ENCODE assay signal across 2 cellular contexts in the genomic region with DNA sequence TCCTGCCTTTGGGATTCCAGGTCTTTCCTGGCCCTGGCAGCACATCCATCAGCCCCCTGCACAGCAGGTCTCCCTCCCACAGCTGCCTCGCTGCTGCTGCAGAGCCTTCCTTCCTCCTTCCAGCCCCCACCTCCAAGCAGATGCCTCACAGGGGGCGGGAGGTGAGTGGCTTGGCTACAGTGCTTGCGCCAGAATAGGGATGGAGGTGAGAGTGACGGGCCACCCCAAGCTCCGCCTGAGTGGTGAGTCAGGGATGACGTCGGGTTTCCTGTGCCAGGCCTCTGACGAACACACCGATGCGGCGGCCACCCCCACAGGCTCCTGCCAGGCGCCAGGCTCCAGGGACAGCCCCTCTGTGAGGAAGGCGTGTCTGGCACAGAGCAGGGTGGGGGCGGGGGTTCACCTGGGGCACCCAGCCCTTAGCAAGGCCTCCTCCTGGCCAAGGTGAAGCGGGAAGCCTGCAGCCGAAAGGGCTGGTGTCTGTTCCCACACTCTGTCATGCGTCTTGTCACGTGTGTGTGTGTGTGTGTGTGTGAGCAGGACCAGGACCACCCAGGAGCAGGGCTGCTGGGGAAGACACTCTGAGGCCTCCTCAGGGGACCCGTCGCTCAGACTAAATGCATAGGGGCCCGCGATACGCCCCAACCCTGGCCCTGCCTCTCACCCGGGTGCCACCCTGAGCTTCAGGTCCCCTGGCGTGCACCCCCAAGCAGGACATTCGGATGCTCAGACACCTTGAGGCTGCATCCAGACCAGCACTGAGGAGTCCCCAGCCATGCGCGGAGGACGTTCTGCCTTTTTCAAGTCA.
A peak's percentile ranks its signal among the peaks of the same experiment; 100 is the strongest.
TF ChIP-seq lines count a peak whose summit lies in the region.

No MANE protein-coding gene starts in this region.

TF ChIP-seq in HEK293, 187 proteins besides CTCF, POLR2A, EP300 and RAD21 (continues in another document):
- TF ChIP-seq ZNF629 (tag by site-specific recombination; IDR thresholded peaks at IDR 0.05) = peak; percentile 98
- TF ChIP-seq ZNF610 (tag by site-specific recombination; IDR thresholded peaks at IDR 0.05; ENCODE audit: borderline replicate concordance) = no peak
- TF ChIP-seq, protein P1, sequence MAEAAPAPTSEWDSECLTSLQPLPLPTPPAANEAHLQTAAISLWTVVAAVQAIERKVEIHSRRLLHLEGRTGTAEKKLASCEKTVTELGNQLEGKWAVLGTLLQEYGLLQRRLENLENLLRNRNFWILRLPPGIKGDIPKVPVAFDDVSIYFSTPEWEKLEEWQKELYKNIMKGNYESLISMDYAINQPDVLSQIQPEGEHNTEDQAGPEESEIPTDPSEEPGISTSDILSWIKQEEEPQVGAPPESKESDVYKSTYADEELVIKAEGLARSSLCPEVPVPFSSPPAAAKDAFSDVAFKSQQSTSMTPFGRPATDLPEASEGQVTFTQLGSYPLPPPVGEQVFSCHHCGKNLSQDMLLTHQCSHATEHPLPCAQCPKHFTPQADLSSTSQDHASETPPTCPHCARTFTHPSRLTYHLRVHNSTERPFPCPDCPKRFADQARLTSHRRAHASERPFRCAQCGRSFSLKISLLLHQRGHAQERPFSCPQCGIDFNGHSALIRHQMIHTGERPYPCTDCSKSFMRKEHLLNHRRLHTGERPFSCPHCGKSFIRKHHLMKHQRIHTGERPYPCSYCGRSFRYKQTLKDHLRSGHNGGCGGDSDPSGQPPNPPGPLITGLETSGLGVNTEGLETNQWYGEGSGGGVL (tag by site-specific recombination; IDR thresholded peaks at IDR 0.05) = peak; percentile 73; the same call in 1 of the 2 replicates
- no peak for TF ChIP-seq ZNF529 (tag by site-specific recombination; IDR thresholded peaks at IDR 0.05; ENCODE audit: insufficient replicate concordance)
- TF ChIP-seq ZNF324 (tag by site-specific recombination; IDR thresholded peaks at IDR 0.05) = no peak
- TF ChIP-seq ZNF366 (tag by site-specific recombination; conservative IDR thresholded peaks at IDR 0.05) = 0 out of 2 replicates have a peak, but pooled peaks have one; percentile 12
- no peak for TF ChIP-seq ZNF311 (tag by site-specific recombination; IDR thresholded peaks at IDR 0.05; ENCODE audit: borderline replicate concordance)
- TF ChIP-seq, protein P2, sequence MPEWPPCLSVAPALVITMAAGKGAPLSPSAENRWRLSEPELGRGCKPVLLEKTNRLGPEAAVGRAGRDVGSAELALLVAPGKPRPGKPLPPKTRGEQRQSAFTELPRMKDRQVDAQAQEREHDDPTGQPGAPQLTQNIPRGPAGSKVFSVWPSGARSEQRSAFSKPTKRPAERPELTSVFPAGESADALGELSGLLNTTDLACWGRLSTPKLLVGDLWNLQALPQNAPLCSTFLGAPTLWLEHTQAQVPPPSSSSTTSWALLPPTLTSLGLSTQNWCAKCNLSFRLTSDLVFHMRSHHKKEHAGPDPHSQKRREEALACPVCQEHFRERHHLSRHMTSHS (tag by site-specific recombination; IDR thresholded peaks at IDR 0.05) = no peak
- TF ChIP-seq, protein P3, sequence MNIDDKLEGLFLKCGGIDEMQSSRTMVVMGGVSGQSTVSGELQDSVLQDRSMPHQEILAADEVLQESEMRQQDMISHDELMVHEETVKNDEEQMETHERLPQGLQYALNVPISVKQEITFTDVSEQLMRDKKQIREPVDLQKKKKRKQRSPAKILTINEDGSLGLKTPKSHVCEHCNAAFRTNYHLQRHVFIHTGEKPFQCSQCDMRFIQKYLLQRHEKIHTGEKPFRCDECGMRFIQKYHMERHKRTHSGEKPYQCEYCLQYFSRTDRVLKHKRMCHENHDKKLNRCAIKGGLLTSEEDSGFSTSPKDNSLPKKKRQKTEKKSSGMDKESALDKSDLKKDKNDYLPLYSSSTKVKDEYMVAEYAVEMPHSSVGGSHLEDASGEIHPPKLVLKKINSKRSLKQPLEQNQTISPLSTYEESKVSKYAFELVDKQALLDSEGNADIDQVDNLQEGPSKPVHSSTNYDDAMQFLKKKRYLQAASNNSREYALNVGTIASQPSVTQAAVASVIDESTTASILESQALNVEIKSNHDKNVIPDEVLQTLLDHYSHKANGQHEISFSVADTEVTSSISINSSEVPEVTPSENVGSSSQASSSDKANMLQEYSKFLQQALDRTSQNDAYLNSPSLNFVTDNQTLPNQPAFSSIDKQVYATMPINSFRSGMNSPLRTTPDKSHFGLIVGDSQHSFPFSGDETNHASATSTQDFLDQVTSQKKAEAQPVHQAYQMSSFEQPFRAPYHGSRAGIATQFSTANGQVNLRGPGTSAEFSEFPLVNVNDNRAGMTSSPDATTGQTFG (tag by site-specific recombination; IDR thresholded peaks at IDR 0.05; ENCODE audit: borderline replicate concordance) = no peak
- no peak for TF ChIP-seq ZNF350 (tag by site-specific recombination; IDR thresholded peaks at IDR 0.05)
- TF ChIP-seq GLIS1 (tag by site-specific recombination; IDR thresholded peaks at IDR 0.05) = peak; percentile 87
- no peak for TF ChIP-seq ZNF416 (tag by site-specific recombination; IDR thresholded peaks at IDR 0.05)
- TF ChIP-seq, protein P4, sequence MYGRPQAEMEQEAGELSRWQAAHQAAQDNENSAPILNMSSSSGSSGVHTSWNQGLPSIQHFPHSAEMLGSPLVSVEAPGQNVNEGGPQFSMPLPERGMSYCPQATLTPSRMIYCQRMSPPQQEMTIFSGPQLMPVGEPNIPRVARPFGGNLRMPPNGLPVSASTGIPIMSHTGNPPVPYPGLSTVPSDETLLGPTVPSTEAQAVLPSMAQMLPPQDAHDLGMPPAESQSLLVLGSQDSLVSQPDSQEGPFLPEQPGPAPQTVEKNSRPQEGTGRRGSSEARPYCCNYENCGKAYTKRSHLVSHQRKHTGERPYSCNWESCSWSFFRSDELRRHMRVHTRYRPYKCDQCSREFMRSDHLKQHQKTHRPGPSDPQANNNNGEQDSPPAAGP (tag by site-specific recombination; IDR thresholded peaks at IDR 0.05) = peak; percentile 72
- TF ChIP-seq ZNF223 (tag by site-specific recombination; IDR thresholded peaks at IDR 0.05) = no peak
- TF ChIP-seq ZNF791 (tag by site-specific recombination; IDR thresholded peaks at IDR 0.05) = no peak
- TF ChIP-seq ZBTB21 (tag by site-specific recombination; IDR thresholded peaks at IDR 0.05) = peak; percentile 96
- no peak for TF ChIP-seq ZBTB7A (tag by site-specific recombination; IDR thresholded peaks at IDR 0.05; ENCODE audit: low read depth)
- TF ChIP-seq ZNF133 (tag by site-specific recombination; IDR thresholded peaks at IDR 0.05) = no peak
- peak; percentile 74 for TF ChIP-seq SP2 (tag by site-specific recombination; IDR thresholded peaks at IDR 0.05)
- peak; percentile 56 for TF ChIP-seq GLIS2 (tag by site-specific recombination; IDR thresholded peaks at IDR 0.05)
- TF ChIP-seq ZNF248 (tag by site-specific recombination; IDR thresholded peaks at IDR 0.05) = no peak
- no peak for TF ChIP-seq HOXA7 (CRISPR knock-in tag; IDR thresholded peaks at IDR 0.05; ENCODE audit: borderline replicate concordance)
- 0 out of 2 replicates have a peak, but pooled peaks have one; percentile 42 for TF ChIP-seq ZNF777 (tag by site-specific recombination; IDR thresholded peaks at IDR 0.05; ENCODE audit: borderline replicate concordance)
- no peak for TF ChIP-seq YY2 (tag by site-specific recombination; IDR thresholded peaks at IDR 0.05)

TF ChIP-seq in K562, 482 proteins besides CTCF, POLR2A, EP300 and RAD21 (continues in another document):
- no peak for TF ChIP-seq ZNF79 (CRISPR knock-in tag; IDR thresholded peaks at IDR 0.05; ENCODE audit: low read depth)
- peak; percentile 88 for TF ChIP-seq CREM (IDR thresholded peaks at IDR 0.05; ENCODE audit: low read depth)
- no peak for TF ChIP-seq TFAM (CRISPR knock-in tag; conservative IDR thresholded peaks at IDR 0.05)
- TF ChIP-seq NCOA1 (IDR thresholded peaks at IDR 0.05; ENCODE audit: low read depth) = no peak
- no peak for TF ChIP-seq PML (IDR thresholded peaks at IDR 0.05; ENCODE audit: low read length)
- TF ChIP-seq, protein P5, sequence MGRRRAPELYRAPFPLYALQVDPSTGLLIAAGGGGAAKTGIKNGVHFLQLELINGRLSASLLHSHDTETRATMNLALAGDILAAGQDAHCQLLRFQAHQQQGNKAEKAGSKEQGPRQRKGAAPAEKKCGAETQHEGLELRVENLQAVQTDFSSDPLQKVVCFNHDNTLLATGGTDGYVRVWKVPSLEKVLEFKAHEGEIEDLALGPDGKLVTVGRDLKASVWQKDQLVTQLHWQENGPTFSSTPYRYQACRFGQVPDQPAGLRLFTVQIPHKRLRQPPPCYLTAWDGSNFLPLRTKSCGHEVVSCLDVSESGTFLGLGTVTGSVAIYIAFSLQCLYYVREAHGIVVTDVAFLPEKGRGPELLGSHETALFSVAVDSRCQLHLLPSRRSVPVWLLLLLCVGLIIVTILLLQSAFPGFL (CRISPR knock-in tag; IDR thresholded peaks at IDR 0.05) = no peak
- no peak for TF ChIP-seq POLR2AphosphoS2 (IDR thresholded peaks at IDR 0.05; ENCODE audit: low read length)
- TF ChIP-seq PHF21A (IDR thresholded peaks at IDR 0.05; ENCODE audit: borderline replicate concordance, low read depth) = no peak
- TF ChIP-seq, protein P6, sequence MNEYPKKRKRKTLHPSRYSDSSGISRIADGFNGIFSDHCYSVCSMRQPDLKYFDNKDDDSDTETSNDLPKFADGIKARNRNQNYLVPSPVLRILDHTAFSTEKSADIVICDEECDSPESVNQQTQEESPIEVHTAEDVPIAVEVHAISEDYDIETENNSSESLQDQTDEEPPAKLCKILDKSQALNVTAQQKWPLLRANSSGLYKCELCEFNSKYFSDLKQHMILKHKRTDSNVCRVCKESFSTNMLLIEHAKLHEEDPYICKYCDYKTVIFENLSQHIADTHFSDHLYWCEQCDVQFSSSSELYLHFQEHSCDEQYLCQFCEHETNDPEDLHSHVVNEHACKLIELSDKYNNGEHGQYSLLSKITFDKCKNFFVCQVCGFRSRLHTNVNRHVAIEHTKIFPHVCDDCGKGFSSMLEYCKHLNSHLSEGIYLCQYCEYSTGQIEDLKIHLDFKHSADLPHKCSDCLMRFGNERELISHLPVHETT (CRISPR knock-in tag; conservative IDR thresholded peaks at IDR 0.05 in 1 of 2, IDR thresholded peaks at IDR 0.05 in 1 of 2) = no peak
- no peak for TF ChIP-seq ZFP1 (CRISPR knock-in tag; IDR thresholded peaks at IDR 0.05)
- no peak for TF ChIP-seq HOXB6 (CRISPR knock-in tag; IDR thresholded peaks at IDR 0.05; ENCODE audit: borderline replicate concordance)
- TF ChIP-seq SIRT6 (IDR thresholded peaks at IDR 0.05; ENCODE audit: low read depth, low read length) = no peak
- TF ChIP-seq CREB1 (IDR thresholded peaks at IDR 0.05) = peak; percentile 86
- TF ChIP-seq CREB1 (CRISPR knock-in tag; IDR thresholded peaks at IDR 0.05) = no peak; the same call in 1 of the 2 replicates
- no peak for TF ChIP-seq MCM2 (IDR thresholded peaks at IDR 0.05; ENCODE audit: low read depth)
- TF ChIP-seq, protein P7, sequence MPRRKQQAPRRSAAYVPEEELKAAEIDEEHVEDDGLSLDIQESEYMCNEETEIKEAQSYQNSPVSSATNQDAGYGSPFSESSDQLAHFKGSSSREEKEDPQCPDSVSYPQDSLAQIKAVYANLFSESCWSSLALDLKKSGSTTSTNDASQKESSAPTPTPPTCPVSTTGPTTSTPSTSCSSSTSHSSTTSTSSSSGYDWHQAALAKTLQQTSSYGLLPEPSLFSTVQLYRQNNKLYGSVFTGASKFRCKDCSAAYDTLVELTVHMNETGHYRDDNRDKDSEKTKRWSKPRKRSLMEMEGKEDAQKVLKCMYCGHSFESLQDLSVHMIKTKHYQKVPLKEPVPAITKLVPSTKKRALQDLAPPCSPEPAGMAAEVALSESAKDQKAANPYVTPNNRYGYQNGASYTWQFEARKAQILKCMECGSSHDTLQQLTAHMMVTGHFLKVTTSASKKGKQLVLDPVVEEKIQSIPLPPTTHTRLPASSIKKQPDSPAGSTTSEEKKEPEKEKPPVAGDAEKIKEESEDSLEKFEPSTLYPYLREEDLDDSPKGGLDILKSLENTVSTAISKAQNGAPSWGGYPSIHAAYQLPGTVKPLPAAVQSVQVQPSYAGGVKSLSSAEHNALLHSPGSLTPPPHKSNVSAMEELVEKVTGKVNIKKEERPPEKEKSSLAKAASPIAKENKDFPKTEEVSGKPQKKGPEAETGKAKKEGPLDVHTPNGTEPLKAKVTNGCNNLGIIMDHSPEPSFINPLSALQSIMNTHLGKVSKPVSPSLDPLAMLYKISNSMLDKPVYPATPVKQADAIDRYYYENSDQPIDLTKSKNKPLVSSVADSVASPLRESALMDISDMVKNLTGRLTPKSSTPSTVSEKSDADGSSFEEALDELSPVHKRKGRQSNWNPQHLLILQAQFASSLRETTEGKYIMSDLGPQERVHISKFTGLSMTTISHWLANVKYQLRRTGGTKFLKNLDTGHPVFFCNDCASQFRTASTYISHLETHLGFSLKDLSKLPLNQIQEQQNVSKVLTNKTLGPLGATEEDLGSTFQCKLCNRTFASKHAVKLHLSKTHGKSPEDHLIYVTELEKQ (CRISPR knock-in tag; IDR thresholded peaks at IDR 0.05) = no peak
- TF ChIP-seq JUN (IDR thresholded peaks at IDR 0.05; ENCODE audit: borderline replicate concordance, low read depth, low read length) = peak; percentile 52; the same call in 1 of the 2 replicates
- TF ChIP-seq JUN (CRISPR knock-in tag; IDR thresholded peaks at IDR 0.05; ENCODE audit: borderline replicate concordance) = no peak
- no peak for TF ChIP-seq MAFK (IDR thresholded peaks at IDR 0.05; ENCODE audit: low read length)
- no peak for TF ChIP-seq TAF15 (IDR thresholded peaks at IDR 0.05; ENCODE audit: low read depth, low read length)
- TF ChIP-seq, protein P8, sequence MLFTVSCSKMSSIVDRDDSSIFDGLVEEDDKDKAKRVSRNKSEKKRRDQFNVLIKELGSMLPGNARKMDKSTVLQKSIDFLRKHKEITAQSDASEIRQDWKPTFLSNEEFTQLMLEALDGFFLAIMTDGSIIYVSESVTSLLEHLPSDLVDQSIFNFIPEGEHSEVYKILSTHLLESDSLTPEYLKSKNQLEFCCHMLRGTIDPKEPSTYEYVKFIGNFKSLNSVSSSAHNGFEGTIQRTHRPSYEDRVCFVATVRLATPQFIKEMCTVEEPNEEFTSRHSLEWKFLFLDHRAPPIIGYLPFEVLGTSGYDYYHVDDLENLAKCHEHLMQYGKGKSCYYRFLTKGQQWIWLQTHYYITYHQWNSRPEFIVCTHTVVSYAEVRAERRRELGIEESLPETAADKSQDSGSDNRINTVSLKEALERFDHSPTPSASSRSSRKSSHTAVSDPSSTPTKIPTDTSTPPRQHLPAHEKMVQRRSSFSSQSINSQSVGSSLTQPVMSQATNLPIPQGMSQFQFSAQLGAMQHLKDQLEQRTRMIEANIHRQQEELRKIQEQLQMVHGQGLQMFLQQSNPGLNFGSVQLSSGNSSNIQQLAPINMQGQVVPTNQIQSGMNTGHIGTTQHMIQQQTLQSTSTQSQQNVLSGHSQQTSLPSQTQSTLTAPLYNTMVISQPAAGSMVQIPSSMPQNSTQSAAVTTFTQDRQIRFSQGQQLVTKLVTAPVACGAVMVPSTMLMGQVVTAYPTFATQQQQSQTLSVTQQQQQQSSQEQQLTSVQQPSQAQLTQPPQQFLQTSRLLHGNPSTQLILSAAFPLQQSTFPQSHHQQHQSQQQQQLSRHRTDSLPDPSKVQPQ (CRISPR knock-in tag; IDR thresholded peaks at IDR 0.05; ENCODE audit: borderline replicate concordance) = no peak
- TF ChIP-seq, protein P9, sequence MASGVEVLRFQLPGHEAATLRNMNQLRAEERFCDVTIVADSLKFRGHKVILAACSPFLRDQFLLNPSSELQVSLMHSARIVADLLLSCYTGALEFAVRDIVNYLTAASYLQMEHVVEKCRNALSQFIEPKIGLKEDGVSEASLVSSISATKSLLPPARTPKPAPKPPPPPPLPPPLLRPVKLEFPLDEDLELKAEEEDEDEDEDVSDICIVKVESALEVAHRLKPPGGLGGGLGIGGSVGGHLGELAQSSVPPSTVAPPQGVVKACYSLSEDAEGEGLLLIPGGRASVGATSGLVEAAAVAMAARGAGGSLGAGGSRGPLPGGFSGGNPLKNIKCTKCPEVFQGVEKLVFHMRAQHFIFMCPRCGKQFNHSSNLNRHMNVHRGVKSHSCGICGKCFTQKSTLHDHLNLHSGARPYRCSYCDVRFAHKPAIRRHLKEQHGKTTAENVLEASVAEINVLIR (CRISPR knock-in tag; IDR thresholded peaks at IDR 0.05) = no peak
- no peak for TF ChIP-seq ZBTB1 (CRISPR knock-in tag; IDR thresholded peaks at IDR 0.05; ENCODE audit: borderline replicate concordance, low read depth)
- no peak for TF ChIP-seq NR4A1 (CRISPR knock-in tag; IDR thresholded peaks at IDR 0.05)
- TF ChIP-seq NR4A1 (tag; IDR thresholded peaks at IDR 0.05) = no peak
- TF ChIP-seq PCBP2 (IDR thresholded peaks at IDR 0.05; ENCODE audit: low read depth, low read length, poor library complexity, severe bottlenecking) = no peak
